ENCODE assay signal across 19 cellular contexts in the genomic region with DNA sequence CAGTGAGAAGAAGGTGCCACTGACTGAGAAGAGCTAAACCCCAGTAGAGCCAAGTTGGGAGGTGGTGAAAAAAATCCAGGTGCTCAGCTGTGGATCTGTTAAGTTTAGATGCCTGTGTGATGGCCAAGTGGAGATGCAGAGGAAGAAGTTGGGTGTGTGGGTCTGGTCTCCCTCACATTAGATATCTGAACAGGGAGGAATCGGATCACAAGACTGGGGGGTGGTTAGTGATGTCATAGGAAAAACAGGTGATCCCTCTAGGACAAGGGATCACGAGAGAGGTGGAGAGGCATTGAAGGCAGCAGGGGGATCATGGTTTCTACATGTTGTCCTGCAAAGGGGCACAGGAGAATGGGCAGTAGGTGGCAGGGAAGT. TPM values are rescaled to one million over a fixed set of nuclear protein-coding genes. Genes with fewer than 3 reads are reported as not detected.
DNase-seq lines count a peak whose midpoint lies in the region; ATAC-seq, FAIRE-seq and TF ChIP-seq lines count a peak whose summit lies in the region.
"Had no signal": no experiment of that assay in that cellular context is flagged by ENCODE, and none has a peak within 500 bp of the region (broad histone marks: within the 10 kb centered on the region; RNA-seq: fewer than 3 reads in every experiment).

No MANE protein-coding gene starts in this region.

- DNase-seq in CD8-positive, alpha-beta memory T cell = no peak
- no peak for DNase-seq in PC-3
- no peak for DNase-seq in endothelial cell (ENCODE audit: low spot score)
- no peak for DNase-seq in neural progenitor cell (ENCODE audit: low spot score)
- no peak for DNase-seq in NOMO-1 treated with DMSO at 0.1 percent for 48 hours (lab: John Stamatoyannopoulos, UW; ENCODE audit: unreplicated experiment)
- DNase-seq in mammary epithelial cell = no peak
- DNase-seq in osteoblast (ENCODE audit: insufficient read length, low spot score, missing footprints) = no peak
- DNase-seq in RCC 7860 (ENCODE audit: low spot score) = no peak
- DNase-seq: AML-193, C1 segment of cervical spinal cord, HCEC 1CT, Karpas-422, NCI-H1694, NCI-H2081, NCI-H345, NCI-H774, Right ventricle myocardium superior had no signal

- no peaks in the 10 kb centered on the region for H3F3A ChIP-seq in PC-3 (ENCODE audit: low read length, unreplicated experiment)
- no peaks in the 10 kb centered on the region for H3F3A ChIP-seq in neural progenitor cell (ENCODE audit: low read depth)

- H3K27me3 ChIP-seq in CD8-positive, alpha-beta memory T cell (ENCODE audit: insufficient read depth, low read length, poor library complexity, severe bottlenecking) = no peaks in the 10 kb centered on the region
- H3K27me3 ChIP-seq in PC-3 (ENCODE audit: low read length) (no peaks in the 10 kb centered on the region), neural progenitor cell (no peaks in the 10 kb centered on the region), mammary epithelial cell (ENCODE audit: insufficient read depth, low read length) (no peaks in the 10 kb centered on the region), osteoblast (ENCODE audit: insufficient read depth, low read length) (no peaks in the 10 kb centered on the region)

- ATAC-seq in PC-3 = no peak

- H3K4me3 Mint-ChIP-seq in CD8-positive, alpha-beta memory T cell = no peak overlapping the region
- H3K4me3 Mint-ChIP-seq in endothelial cell (ENCODE audit: unreplicated experiment) (peak overlapping the region; percentile 12), neural progenitor cell (no peak overlapping the region)
- H3K4me3 Mint-ChIP-seq: IgD-negative memory B cell had no signal

- BruUV-seq in PC-3 (replicated peaks; lab: Mats Ljungman, UMichigan) = no TSS peak
- no TSS peak for BruUV-seq in mammary epithelial cell (replicated peaks; lab: Mats Ljungman, UMichigan)

- H3K36me3 Mint-ChIP-seq in CD8-positive, alpha-beta memory T cell = peaks cover 0 to 2% (median 0%) of the 10 kb centered on the region in 3 donors
- peaks cover 9% of the 10 kb centered on the region for H3K36me3 Mint-ChIP-seq in endothelial cell (ENCODE audit: low read depth, unreplicated experiment)
- peaks cover 3% of the 10 kb centered on the region for H3K36me3 Mint-ChIP-seq in neural progenitor cell
- H3K36me3 Mint-ChIP-seq: IgD-negative memory B cell had no signal

- H3K27ac Mint-ChIP-seq in CD8-positive, alpha-beta memory T cell = no peak overlapping the region
- H3K27ac Mint-ChIP-seq in endothelial cell (ENCODE audit: unreplicated experiment) (no peak overlapping the region), neural progenitor cell (no peak overlapping the region)
- H3K27ac Mint-ChIP-seq: IgD-negative memory B cell had no signal

- dilution Hi-C loops in mammary epithelial cell (cut with HindIII; ENCODE audit: low sequenced_read_pairs) = no loop called here

- no peak overlapping the region for H3K4me3 ChIP-seq in CD8-positive, alpha-beta memory T cell (ENCODE audit: low read length)
- H3K4me3 ChIP-seq in PC-3 (ENCODE audit: low read length) (no peak overlapping the region), neural progenitor cell (no peak overlapping the region), mammary epithelial cell (replicated peaks in 1 of 3; ENCODE audit: insufficient read depth in 1 of 3, low read depth in 2 of 3, low read length in 3 of 3) (no peak overlapping the region), osteoblast (ENCODE audit: insufficient read depth, low read length) (no peak overlapping the region)

- CTCF ChIA-PET in CD8-positive, alpha-beta memory T cell (lab: Charles Lee) = no interaction called here
- CTCF ChIA-PET in PC-3 (lab: Charles Lee) (interaction anchor here (0.7 kb wide), 1 partner anchor 43 kb away, joined by 3 read pairs; no protein-coding TSS in a partner anchor), mammary epithelial cell (lab: Charles Lee; ENCODE audit: low non-redundant PET) (interaction anchor here (0.7 kb wide), 1 partner anchor 124 kb away, joined by 4 read pairs; no protein-coding TSS in a partner anchor)

- H3K36me3 ChIP-seq in CD8-positive, alpha-beta memory T cell (ENCODE audit: insufficient read depth, low read length) = no peaks in the 10 kb centered on the region
- peaks cover 45% of the 10 kb centered on the region for H3K36me3 ChIP-seq in PC-3 (ENCODE audit: low read depth, low read length)
- H3K36me3 ChIP-seq in neural progenitor cell = no peaks in the 10 kb centered on the region
- peaks cover 2% of the 10 kb centered on the region for H3K36me3 ChIP-seq in mammary epithelial cell (ENCODE audit: insufficient read depth, low read length)
- H3K36me3 ChIP-seq in osteoblast (ENCODE audit: insufficient read depth, low read length) = no peaks in the 10 kb centered on the region

- H4K20me1 ChIP-seq in PC-3 (ENCODE audit: low read length) (peaks cover 4% of the 10 kb centered on the region; the same call in 1 of the 2 replicates), neural progenitor cell (ENCODE audit: low read depth) (no peaks in the 10 kb centered on the region), mammary epithelial cell (ENCODE audit: insufficient read depth, low read length) (no peaks in the 10 kb centered on the region), osteoblast (ENCODE audit: insufficient read depth, low read length) (no peaks in the 10 kb centered on the region)

- peaks cover 0 to 6% (median 3%) of the 10 kb centered on the region in 5 donors for H3K9me3 Mint-ChIP-seq in CD8-positive, alpha-beta memory T cell
- H3K9me3 Mint-ChIP-seq in endothelial cell (ENCODE audit: unreplicated experiment) = no peaks in the 10 kb centered on the region
- H3K9me3 Mint-ChIP-seq in neural progenitor cell = peaks cover 6% of the 10 kb centered on the region

- H3K9me2 ChIP-seq in PC-3 (replicated peaks; ENCODE audit: low read length) = no peaks in the 10 kb centered on the region

- H3K9ac ChIP-seq in PC-3 (ENCODE audit: low read length) = no peak overlapping the region
- H3K9ac ChIP-seq in neural progenitor cell = no peak overlapping the region
- H3K9ac ChIP-seq in mammary epithelial cell (ENCODE audit: insufficient read depth, low read length) = no peak overlapping the region

- no peak overlapping the region for H2AFZ ChIP-seq in PC-3 (ENCODE audit: low read length)
- peak overlapping the region; percentile 17 for H2AFZ ChIP-seq in neural progenitor cell (replicated peaks)
- H2AFZ ChIP-seq in mammary epithelial cell (ENCODE audit: low read depth, low read length) = no peak overlapping the region
- no peak overlapping the region for H2AFZ ChIP-seq in osteoblast (ENCODE audit: low read length)

- no peak for FAIRE-seq in RCC 7860 (lab: Jason Lieb, UNC)

- 100% methylated on average over 2 of the region's 2 CpGs for WGBS in mammary epithelial cell (ENCODE audit: low coverage, missing lambda C conversion rate)

- H3K79me2 ChIP-seq in PC-3 (ENCODE audit: low read length) (peaks cover 61% of the 10 kb centered on the region), neural progenitor cell (ENCODE audit: low read depth) (no peaks in the 10 kb centered on the region), mammary epithelial cell (ENCODE audit: insufficient read depth, low read length) (peaks cover 30% of the 10 kb centered on the region), osteoblast (ENCODE audit: insufficient read depth, low read length) (no peaks in the 10 kb centered on the region)

- no peaks in the 10 kb centered on the region for H3K4me1 ChIP-seq in CD8-positive, alpha-beta memory T cell (ENCODE audit: insufficient read depth, low read length)
- peaks cover 10% of the 10 kb centered on the region for H3K4me1 ChIP-seq in PC-3 (ENCODE audit: insufficient read depth, low read length)
- H3K4me1 ChIP-seq in neural progenitor cell = peaks cover 4% of the 10 kb centered on the region
- no peaks in the 10 kb centered on the region for H3K4me1 ChIP-seq in mammary epithelial cell (ENCODE audit: insufficient read depth, low read length)
- H3K4me1 ChIP-seq in osteoblast (ENCODE audit: insufficient read depth, low read length) = peaks cover 7% of the 10 kb centered on the region

- H3K4me2 ChIP-seq in PC-3 (ENCODE audit: low read length) (peak overlapping the region; percentile 22; the same call in 1 of the 2 replicates), neural progenitor cell (no peak overlapping the region), mammary epithelial cell (ENCODE audit: insufficient read depth, low read depth, low read length) (no peak overlapping the region), osteoblast (ENCODE audit: insufficient read depth, low read length) (no peak overlapping the region)

- peaks cover 6 to 22% of the 10 kb centered on the region in 2 donors for H3K27me3 Mint-ChIP-seq in CD8-positive, alpha-beta memory T cell
- H3K27me3 Mint-ChIP-seq in endothelial cell (ENCODE audit: unreplicated experiment) (peaks cover 2% of the 10 kb centered on the region), neural progenitor cell (ENCODE audit: insufficient read depth, low read depth) (peaks cover 5% of the 10 kb centered on the region)

- TF ChIP-seq CTCF in PC-3 (conservative IDR thresholded peaks at IDR 0.05; ENCODE audit: low read depth, low read length) (no peak), endothelial cell (IDR thresholded peaks at IDR 0.05; ENCODE audit: unreplicated experiment) (no peak), neural progenitor cell (IDR thresholded peaks at IDR 0.05) (no peak), mammary epithelial cell (conservative IDR thresholded peaks at IDR 0.05 in 1 of 2, IDR thresholded peaks at IDR 0.05 in 1 of 2; ENCODE audit: extremely low read depth in 1 of 2, insufficient read depth in 1 of 2, low read depth in 1 of 2, low read length in 2 of 2) (no peak), osteoblast (IDR thresholded peaks at IDR 0.05; ENCODE audit: extremely low read depth, low read depth, low read length) (no peak)

- in situ Hi-C loops in mammary epithelial cell (cut with MboI; ENCODE audit: low sequenced_read_pairs in 2 of 2) = no loop called here

- intact Hi-C loops in PC-3 (cut with micrococcal nuclease) (no loop called here), mammary epithelial cell (cut with micrococcal nuclease) (no loop called here)

- no peaks in the 10 kb centered on the region for H3K9me3 ChIP-seq in CD8-positive, alpha-beta memory T cell (ENCODE audit: low read length)
- no peaks in the 10 kb centered on the region for H3K9me3 ChIP-seq in PC-3 (ENCODE audit: low read length)
- H3K9me3 ChIP-seq in neural progenitor cell (ENCODE audit: low read depth) = no peaks in the 10 kb centered on the region
- H3K9me3 ChIP-seq in mammary epithelial cell (replicated peaks; ENCODE audit: insufficient read depth, low read length) = no peaks in the 10 kb centered on the region
- no peaks in the 10 kb centered on the region for H3K9me3 ChIP-seq in osteoblast (ENCODE audit: low read depth, low read length)

- peak overlapping the region; percentile 72 for H3K27ac ChIP-seq in CD8-positive, alpha-beta memory T cell (ENCODE audit: low read depth, low read length)
- no peak overlapping the region for H3K27ac ChIP-seq in PC-3 (ENCODE audit: low read length)
- no peak overlapping the region for H3K27ac ChIP-seq in neural progenitor cell
- H3K27ac ChIP-seq in mammary epithelial cell (ENCODE audit: insufficient read depth, low read depth, low read length) = no peak overlapping the region
- no peak overlapping the region for H3K27ac ChIP-seq in osteoblast (ENCODE audit: low read depth, low read length)

- no peaks in the 10 kb centered on the region for H3K4me1 Mint-ChIP-seq in CD8-positive, alpha-beta memory T cell
- H3K4me1 Mint-ChIP-seq in endothelial cell (ENCODE audit: unreplicated experiment) = peaks cover 14% of the 10 kb centered on the region
- peaks cover 13% of the 10 kb centered on the region for H3K4me1 Mint-ChIP-seq in neural progenitor cell
- H3K4me1 Mint-ChIP-seq: IgD-negative memory B cell had no signal

- POLR2A ChIA-PET in CD8-positive, alpha-beta memory T cell (lab: Charles Lee) = no interaction called here
- POLR2A ChIA-PET in PC-3 (lab: Charles Lee; ENCODE audit: unreplicated experiment) = no interaction called here

RNA-seq across cellular contexts. Expression of a gene that starts 22.6 kb away (rescaled TPM):
- 1 to 10 TPM; 1.1 to 1.4 TPM for total RNA-seq in CD8-positive, alpha-beta memory T cell
- not detected for polyA plus RNA-seq in CD8-positive, alpha-beta memory T cell
- total RNA-seq in PC-3 (2014; rRNA removed) (31.1 and 34.7 TPM in 2 replicates), endothelial cell (ENCODE audit: unreplicated experiment) (5.6 TPM), neural progenitor cell (ENCODE audit: low replicate concordance) (0.11 and 0.31 TPM in 2 replicates), mammary epithelial cell (10 to 100 TPM in 1 of 2 donors, 1 to 10 TPM in 1; 9.0 to 20.6 TPM), osteoblast (3.6 and 4.7 TPM in 2 replicates)
- 20.8 TPM for polyA plus RNA-seq in mammary epithelial cell
- polyA minus RNA-seq in mammary epithelial cell = 13.4 TPM
- total RNA-seq: OCI-LY7 had no signal
- polyA plus RNA-seq: IgD-negative memory B cell had no signal
